In the genomic region with DNA sequence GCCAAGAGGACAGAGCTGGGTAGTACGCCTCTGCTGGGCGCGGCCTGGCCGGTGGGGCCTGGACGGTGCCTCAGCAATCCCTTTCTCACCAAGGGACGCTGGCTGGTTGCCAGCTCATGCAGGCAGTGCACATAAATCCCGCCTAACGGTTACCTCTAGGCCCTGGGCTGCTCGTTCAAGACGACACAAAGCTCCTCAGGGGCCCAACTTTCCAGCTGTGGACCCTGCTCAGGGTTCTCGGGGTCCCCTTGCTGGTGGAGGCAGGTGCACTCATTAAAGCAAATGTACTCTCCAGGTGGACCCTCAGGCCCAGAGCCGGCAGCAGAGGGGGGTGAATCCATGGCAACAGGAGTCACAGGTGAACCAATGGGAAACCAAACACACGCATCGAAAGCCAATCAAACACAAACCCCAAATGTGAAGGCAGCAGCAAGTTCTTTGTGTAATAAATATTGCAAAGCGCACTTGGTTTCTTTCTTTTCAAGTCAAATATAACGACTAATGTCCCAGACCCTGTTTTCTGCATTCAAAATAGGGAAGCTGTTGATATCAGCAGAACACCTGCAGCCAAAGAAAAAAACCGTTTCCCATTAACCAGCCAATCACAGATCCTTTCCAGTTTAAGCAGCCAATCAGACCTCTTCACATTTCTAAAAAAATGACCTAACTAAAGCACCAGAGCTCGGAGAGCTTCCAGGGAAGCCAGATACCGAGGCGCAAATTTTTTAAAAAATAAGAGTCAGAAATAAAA, we compare ENCODE assay signal across 2 cellular contexts.
TF ChIP-seq lines count a peak whose summit lies in the region.

No MANE protein-coding gene starts in this region.

TF ChIP-seq in HepG2, 621 proteins besides CTCF, POLR2A, EP300 and RAD21:
- TF ChIP-seq ZNF24 (IDR thresholded peaks at IDR 0.05) (no peak), SSRP1 (CRISPR knock-in tag; IDR thresholded peaks at IDR 0.05) (no peak), ZNF605 (CRISPR knock-in tag; IDR thresholded peaks at IDR 0.05) (no peak), ARNTL (CRISPR knock-in tag; IDR thresholded peaks at IDR 0.05) (no peak), ZNF766 (CRISPR knock-in tag; IDR thresholded peaks at IDR 0.05; ENCODE audit: borderline replicate concordance) (no peak), BCL6 (CRISPR knock-in tag; IDR thresholded peaks at IDR 0.05) (no peak), ZNF557 (CRISPR knock-in tag; IDR thresholded peaks at IDR 0.05) (no peak), ZNF350 (CRISPR knock-in tag; IDR thresholded peaks at IDR 0.05; ENCODE audit: borderline replicate concordance, low read depth) (no peak), ZEB1 (IDR thresholded peaks at IDR 0.05; ENCODE audit: insufficient replicate concordance, low read depth) (no peak), MYC (CRISPR knock-in tag; IDR thresholded peaks at IDR 0.05; ENCODE audit: borderline replicate concordance) (no peak), GPN1 (CRISPR knock-in tag; IDR thresholded peaks at IDR 0.05; ENCODE audit: borderline replicate concordance) (no peak), NCOR1 (IDR thresholded peaks at IDR 0.05; ENCODE audit: borderline replicate concordance, low read length) (no peak), STAT6 (CRISPR knock-in tag; IDR thresholded peaks at IDR 0.05; ENCODE audit: borderline replicate concordance) (no peak), NR2F6 (IDR thresholded peaks at IDR 0.05) (no peak), NR2F6 (CRISPR knock-in tag; IDR thresholded peaks at IDR 0.05) (no peak), ZNF781 (CRISPR knock-in tag; IDR thresholded peaks at IDR 0.05; ENCODE audit: borderline replicate concordance, not compliant biosample characterization) (no peak), ZBTB1 (CRISPR knock-in tag; IDR thresholded peaks at IDR 0.05; ENCODE audit: borderline replicate concordance) (no peak)
- TF ChIP-seq, protein P1, sequence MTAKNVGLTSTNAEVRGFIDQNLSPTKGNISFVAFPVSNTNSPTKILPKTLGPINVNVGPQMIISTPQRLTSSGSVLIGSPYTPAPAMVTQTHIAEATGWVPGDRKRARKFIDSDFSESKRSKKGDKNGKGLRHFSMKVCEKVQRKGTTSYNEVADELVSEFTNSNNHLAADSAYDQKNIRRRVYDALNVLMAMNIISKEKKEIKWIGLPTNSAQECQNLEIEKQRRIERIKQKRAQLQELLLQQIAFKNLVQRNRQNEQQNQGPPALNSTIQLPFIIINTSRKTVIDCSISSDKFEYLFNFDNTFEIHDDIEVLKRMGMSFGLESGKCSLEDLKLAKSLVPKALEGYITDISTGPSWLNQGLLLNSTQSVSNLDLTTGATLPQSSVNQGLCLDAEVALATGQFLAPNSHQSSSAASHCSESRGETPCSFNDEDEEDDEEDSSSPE (CRISPR knock-in tag; IDR thresholded peaks at IDR 0.05): no peak
- TF ChIP-seq, protein P2, sequence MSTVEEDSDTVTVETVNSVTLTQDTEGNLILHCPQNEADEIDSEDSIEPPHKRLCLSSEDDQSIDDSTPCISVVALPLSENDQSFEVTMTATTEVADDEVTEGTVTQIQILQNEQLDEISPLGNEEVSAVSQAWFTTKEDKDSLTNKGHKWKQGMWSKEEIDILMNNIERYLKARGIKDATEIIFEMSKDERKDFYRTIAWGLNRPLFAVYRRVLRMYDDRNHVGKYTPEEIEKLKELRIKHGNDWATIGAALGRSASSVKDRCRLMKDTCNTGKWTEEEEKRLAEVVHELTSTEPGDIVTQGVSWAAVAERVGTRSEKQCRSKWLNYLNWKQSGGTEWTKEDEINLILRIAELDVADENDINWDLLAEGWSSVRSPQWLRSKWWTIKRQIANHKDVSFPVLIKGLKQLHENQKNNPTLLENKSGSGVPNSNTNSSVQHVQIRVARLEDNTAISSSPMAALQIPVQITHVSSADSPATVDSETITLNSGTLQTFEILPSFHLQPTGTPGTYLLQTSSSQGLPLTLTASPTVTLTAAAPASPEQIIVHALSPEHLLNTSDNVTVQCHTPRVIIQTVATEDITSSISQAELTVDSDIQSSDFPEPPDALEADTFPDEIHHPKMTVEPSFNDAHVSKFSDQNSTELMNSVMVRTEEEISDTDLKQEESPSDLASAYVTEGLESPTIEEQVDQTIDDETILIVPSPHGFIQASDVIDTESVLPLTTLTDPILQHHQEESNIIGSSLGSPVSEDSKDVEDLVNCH (CRISPR knock-in tag; IDR thresholded peaks at IDR 0.05): no peak

TF ChIP-seq in K562, 482 proteins besides CTCF, POLR2A, EP300 and RAD21 (continues in another document):
- TF ChIP-seq, protein P3, sequence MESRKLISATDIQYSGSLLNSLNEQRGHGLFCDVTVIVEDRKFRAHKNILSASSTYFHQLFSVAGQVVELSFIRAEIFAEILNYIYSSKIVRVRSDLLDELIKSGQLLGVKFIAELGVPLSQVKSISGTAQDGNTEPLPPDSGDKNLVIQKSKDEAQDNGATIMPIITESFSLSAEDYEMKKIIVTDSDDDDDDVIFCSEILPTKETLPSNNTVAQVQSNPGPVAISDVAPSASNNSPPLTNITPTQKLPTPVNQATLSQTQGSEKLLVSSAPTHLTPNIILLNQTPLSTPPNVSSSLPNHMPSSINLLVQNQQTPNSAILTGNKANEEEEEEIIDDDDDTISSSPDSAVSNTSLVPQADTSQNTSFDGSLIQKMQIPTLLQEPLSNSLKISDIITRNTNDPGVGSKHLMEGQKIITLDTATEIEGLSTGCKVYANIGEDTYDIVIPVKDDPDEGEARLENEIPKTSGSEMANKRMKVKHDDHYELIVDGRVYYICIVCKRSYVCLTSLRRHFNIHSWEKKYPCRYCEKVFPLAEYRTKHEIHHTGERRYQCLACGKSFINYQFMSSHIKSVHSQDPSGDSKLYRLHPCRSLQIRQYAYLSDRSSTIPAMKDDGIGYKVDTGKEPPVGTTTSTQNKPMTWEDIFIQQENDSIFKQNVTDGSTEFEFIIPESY (CRISPR knock-in tag; IDR thresholded peaks at IDR 0.05): peak; percentile 94
- TF ChIP-seq RBM25 (IDR thresholded peaks at IDR 0.05; ENCODE audit: low read depth, low read length, severe bottlenecking) (peak; percentile 56), NFYB (IDR thresholded peaks at IDR 0.05; ENCODE audit: extremely low read depth, insufficient read length) (peak; percentile 48), ZNF143 (CRISPR knock-in tag; IDR thresholded peaks at IDR 0.05) (0 out of 2 replicates have a peak, but pooled peaks have one; percentile 9), ZNF384 (IDR thresholded peaks at IDR 0.05; ENCODE audit: low read depth, low read length) (peak; percentile 91), GATAD2A (IDR thresholded peaks at IDR 0.05) (no peak), BRCA1 (IDR thresholded peaks at IDR 0.05) (no peak), BRCA1 (CRISPR knock-in tag; IDR thresholded peaks at IDR 0.05) (0 out of 2 replicates have a peak, but pooled peaks have one; percentile 73), FOXM1 (IDR thresholded peaks at IDR 0.05; ENCODE audit: low read depth) (peak; percentile 70; the same call in 1 of the 2 replicates), FOXM1 (CRISPR knock-in tag; IDR thresholded peaks at IDR 0.05; ENCODE audit: low read depth) (no peak), NFIC (IDR thresholded peaks at IDR 0.05) (peak; percentile 91), ZNF282 (CRISPR knock-in tag; IDR thresholded peaks at IDR 0.05) (no peak), TEAD1 (CRISPR knock-in tag; IDR thresholded peaks at IDR 0.05) (0 out of 4 replicates have a peak, but pooled peaks of 1 of the 2 experiments have one; percentile 25)
- TF ChIP-seq, protein P4, sequence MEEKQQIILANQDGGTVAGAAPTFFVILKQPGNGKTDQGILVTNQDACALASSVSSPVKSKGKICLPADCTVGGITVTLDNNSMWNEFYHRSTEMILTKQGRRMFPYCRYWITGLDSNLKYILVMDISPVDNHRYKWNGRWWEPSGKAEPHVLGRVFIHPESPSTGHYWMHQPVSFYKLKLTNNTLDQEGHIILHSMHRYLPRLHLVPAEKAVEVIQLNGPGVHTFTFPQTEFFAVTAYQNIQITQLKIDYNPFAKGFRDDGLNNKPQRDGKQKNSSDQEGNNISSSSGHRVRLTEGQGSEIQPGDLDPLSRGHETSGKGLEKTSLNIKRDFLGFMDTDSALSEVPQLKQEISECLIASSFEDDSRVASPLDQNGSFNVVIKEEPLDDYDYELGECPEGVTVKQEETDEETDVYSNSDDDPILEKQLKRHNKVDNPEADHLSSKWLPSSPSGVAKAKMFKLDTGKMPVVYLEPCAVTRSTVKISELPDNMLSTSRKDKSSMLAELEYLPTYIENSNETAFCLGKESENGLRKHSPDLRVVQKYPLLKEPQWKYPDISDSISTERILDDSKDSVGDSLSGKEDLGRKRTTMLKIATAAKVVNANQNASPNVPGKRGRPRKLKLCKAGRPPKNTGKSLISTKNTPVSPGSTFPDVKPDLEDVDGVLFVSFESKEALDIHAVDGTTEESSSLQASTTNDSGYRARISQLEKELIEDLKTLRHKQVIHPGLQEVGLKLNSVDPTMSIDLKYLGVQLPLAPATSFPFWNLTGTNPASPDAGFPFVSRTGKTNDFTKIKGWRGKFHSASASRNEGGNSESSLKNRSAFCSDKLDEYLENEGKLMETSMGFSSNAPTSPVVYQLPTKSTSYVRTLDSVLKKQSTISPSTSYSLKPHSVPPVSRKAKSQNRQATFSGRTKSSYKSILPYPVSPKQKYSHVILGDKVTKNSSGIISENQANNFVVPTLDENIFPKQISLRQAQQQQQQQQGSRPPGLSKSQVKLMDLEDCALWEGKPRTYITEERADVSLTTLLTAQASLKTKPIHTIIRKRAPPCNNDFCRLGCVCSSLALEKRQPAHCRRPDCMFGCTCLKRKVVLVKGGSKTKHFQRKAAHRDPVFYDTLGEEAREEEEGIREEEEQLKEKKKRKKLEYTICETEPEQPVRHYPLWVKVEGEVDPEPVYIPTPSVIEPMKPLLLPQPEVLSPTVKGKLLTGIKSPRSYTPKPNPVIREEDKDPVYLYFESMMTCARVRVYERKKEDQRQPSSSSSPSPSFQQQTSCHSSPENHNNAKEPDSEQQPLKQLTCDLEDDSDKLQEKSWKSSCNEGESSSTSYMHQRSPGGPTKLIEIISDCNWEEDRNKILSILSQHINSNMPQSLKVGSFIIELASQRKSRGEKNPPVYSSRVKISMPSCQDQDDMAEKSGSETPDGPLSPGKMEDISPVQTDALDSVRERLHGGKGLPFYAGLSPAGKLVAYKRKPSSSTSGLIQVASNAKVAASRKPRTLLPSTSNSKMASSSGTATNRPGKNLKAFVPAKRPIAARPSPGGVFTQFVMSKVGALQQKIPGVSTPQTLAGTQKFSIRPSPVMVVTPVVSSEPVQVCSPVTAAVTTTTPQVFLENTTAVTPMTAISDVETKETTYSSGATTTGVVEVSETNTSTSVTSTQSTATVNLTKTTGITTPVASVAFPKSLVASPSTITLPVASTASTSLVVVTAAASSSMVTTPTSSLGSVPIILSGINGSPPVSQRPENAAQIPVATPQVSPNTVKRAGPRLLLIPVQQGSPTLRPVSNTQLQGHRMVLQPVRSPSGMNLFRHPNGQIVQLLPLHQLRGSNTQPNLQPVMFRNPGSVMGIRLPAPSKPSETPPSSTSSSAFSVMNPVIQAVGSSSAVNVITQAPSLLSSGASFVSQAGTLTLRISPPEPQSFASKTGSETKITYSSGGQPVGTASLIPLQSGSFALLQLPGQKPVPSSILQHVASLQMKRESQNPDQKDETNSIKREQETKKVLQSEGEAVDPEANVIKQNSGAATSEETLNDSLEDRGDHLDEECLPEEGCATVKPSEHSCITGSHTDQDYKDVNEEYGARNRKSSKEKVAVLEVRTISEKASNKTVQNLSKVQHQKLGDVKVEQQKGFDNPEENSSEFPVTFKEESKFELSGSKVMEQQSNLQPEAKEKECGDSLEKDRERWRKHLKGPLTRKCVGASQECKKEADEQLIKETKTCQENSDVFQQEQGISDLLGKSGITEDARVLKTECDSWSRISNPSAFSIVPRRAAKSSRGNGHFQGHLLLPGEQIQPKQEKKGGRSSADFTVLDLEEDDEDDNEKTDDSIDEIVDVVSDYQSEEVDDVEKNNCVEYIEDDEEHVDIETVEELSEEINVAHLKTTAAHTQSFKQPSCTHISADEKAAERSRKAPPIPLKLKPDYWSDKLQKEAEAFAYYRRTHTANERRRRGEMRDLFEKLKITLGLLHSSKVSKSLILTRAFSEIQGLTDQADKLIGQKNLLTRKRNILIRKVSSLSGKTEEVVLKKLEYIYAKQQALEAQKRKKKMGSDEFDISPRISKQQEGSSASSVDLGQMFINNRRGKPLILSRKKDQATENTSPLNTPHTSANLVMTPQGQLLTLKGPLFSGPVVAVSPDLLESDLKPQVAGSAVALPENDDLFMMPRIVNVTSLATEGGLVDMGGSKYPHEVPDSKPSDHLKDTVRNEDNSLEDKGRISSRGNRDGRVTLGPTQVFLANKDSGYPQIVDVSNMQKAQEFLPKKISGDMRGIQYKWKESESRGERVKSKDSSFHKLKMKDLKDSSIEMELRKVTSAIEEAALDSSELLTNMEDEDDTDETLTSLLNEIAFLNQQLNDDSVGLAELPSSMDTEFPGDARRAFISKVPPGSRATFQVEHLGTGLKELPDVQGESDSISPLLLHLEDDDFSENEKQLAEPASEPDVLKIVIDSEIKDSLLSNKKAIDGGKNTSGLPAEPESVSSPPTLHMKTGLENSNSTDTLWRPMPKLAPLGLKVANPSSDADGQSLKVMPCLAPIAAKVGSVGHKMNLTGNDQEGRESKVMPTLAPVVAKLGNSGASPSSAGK (IDR thresholded peaks at IDR 0.05): peak; percentile 10; the same call in 1 of the 2 replicates
- TF ChIP-seq, protein P5, sequence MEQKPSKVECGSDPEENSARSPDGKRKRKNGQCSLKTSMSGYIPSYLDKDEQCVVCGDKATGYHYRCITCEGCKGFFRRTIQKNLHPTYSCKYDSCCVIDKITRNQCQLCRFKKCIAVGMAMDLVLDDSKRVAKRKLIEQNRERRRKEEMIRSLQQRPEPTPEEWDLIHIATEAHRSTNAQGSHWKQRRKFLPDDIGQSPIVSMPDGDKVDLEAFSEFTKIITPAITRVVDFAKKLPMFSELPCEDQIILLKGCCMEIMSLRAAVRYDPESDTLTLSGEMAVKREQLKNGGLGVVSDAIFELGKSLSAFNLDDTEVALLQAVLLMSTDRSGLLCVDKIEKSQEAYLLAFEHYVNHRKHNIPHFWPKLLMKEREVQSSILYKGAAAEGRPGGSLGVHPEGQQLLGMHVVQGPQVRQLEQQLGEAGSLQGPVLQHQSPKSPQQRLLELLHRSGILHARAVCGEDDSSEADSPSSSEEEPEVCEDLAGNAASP (IDR thresholded peaks at IDR 0.05): no peak
- TF ChIP-seq, protein P6, sequence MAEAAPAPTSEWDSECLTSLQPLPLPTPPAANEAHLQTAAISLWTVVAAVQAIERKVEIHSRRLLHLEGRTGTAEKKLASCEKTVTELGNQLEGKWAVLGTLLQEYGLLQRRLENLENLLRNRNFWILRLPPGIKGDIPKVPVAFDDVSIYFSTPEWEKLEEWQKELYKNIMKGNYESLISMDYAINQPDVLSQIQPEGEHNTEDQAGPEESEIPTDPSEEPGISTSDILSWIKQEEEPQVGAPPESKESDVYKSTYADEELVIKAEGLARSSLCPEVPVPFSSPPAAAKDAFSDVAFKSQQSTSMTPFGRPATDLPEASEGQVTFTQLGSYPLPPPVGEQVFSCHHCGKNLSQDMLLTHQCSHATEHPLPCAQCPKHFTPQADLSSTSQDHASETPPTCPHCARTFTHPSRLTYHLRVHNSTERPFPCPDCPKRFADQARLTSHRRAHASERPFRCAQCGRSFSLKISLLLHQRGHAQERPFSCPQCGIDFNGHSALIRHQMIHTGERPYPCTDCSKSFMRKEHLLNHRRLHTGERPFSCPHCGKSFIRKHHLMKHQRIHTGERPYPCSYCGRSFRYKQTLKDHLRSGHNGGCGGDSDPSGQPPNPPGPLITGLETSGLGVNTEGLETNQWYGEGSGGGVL (CRISPR knock-in tag; IDR thresholded peaks at IDR 0.05): no peak
